ENCODE assay signal across 39 cellular contexts in genomic region chr9:23288545-23288944, GRCh38.
"Had no signal": no experiment of that assay in that cellular context is flagged by ENCODE, and none has a peak within 500 bp of the region (broad histone marks: within the 10 kb centered on the region; RNA-seq: fewer than 3 reads in every experiment).

No MANE protein-coding gene starts in this region.

- H3K4me3 ChIP-seq: ascending aorta, cardiac muscle cell had no signal

- H3K27me3 Mint-ChIP-seq: activated B cell treated with CpG ODN at 0.5 μM for 24 hours; activated CD4-positive, alpha-beta memory T cell treated with anti-CD3 and anti-CD28 coated beads for 36 hours; activated CD4-positive, alpha-beta T cell treated with anti-CD3 and anti-CD28 coated beads, Interleukin-2, amount 10 ng/mL, durations not matched to agents 24 days and 14 days; activated CD8-positive, alpha-beta T cell treated with anti-CD3 and anti-CD28 coated beads for 36 hours; activated naive CD8-positive, alpha-beta T cell treated with anti-CD3 and anti-CD28 coated beads, Interleukin-2, amount 10 ng/mL, durations not matched to agents 7 days and 5 days; activated naive CD8-positive, alpha-beta T cell treated with anti-CD3 and anti-CD28 coated beads, Interleukin-2, amount 50 U/mL, for 24 hours; activated T-helper 17 cell treated with anti-CD3 and anti-CD28 coated beads, Interleukin-2, amount 50 U/mL, for 72 hours; central memory CD8-positive, alpha-beta T cell had no signal

- H3K4me1 Mint-ChIP-seq: activated B cell treated with CpG ODN at 0.5 μM for 24 hours; activated CD4-positive, alpha-beta T cell treated with anti-CD3 and anti-CD28 coated beads, Interleukin-2, amount 10 ng/mL, durations not matched to agents 24 days and 14 days; activated naive CD8-positive, alpha-beta T cell treated with anti-CD3 and anti-CD28 coated beads, Interleukin-2, amount 10 ng/mL, durations not matched to agents 7 days and 5 days; activated naive CD8-positive, alpha-beta T cell treated with anti-CD3 and anti-CD28 coated beads, Interleukin-2, amount 50 U/mL, for 24 hours; activated T-helper 17 cell treated with anti-CD3 and anti-CD28 coated beads, Interleukin-2, amount 50 U/mL, for 72 hours; brain; central memory CD8-positive, alpha-beta T cell had no signal

- H3K9me3 Mint-ChIP-seq: activated B cell treated with CpG ODN at 0.5 μM for 24 hours, brain had no signal

- H3K4me3 Mint-ChIP-seq: activated B cell treated with CpG ODN at 0.5 μM for 24 hours; activated CD4-positive, alpha-beta memory T cell treated with anti-CD3 and anti-CD28 coated beads for 36 hours; activated CD4-positive, alpha-beta T cell treated with anti-CD3 and anti-CD28 coated beads, Interleukin-2, amount 10 ng/mL, durations not matched to agents 24 days and 14 days; activated CD8-positive, alpha-beta T cell treated with anti-CD3 and anti-CD28 coated beads for 36 hours; activated naive CD4-positive, alpha-beta T cell treated with anti-CD3 and anti-CD28 coated beads for 36 hours; activated naive CD8-positive, alpha-beta T cell treated with anti-CD3 and anti-CD28 coated beads, Interleukin-2, amount 10 ng/mL, durations not matched to agents 7 days and 5 days; activated naive CD8-positive, alpha-beta T cell treated with anti-CD3 and anti-CD28 coated beads, Interleukin-2, amount 50 U/mL, for 24 hours; activated T-cell treated with anti-CD3 and anti-CD28 coated beads, Interleukin-2, amount 50 U/mL, for 4 hours; activated T-cell treated with anti-CD3 and anti-CD28 coated beads, Interleukin-2, amount 50 U/mL, for 72 hours; activated T-helper 1 cell treated with anti-CD3 and anti-CD28 coated beads, Interleukin-12 subunit alpha, Interleukin-12 subunit beta, Interleukin-2, Interleukin-4 antibody, amounts not matched to agents 30 ng/mL and 10 ng/mL and 1 ng/mL, durations not matched to agents 14 hours and 24 hours and 36 hours; activated T-helper 17 cell treated with anti-CD3 and anti-CD28 coated beads, Interleukin-2, amount 50 U/mL, for 72 hours; brain; central memory CD8-positive, alpha-beta T cell; T-helper 1 cell treated with Interleukin-12 subunit alpha and Interleukin-12 subunit beta and Interleukin-4 antibody, amounts not matched to agents 30 μg/mL and 1 μg/mL, for 36 hours; T-helper 2 cell treated with Interferon-gamma antibody and Interleukin-4, amounts not matched to agents 5 μg/mL and 100 μg/mL, for 36 hours had no signal

- ATAC-seq: activated CD8-positive, alpha-beta T cell treated with anti-CD3 and anti-CD28 coated beads for 36 hours; activated naive CD4-positive, alpha-beta T cell treated with anti-CD3 and anti-CD28 coated beads, Interleukin-2, amount 50 U/mL, for 72 hours; activated naive CD8-positive, alpha-beta T cell treated with anti-CD3 and anti-CD28 coated beads, Interleukin-2, amount 50 U/mL, for 24 hours; activated T-cell treated with anti-CD3 and anti-CD28 coated beads, Interleukin-2, amount 50 U/mL, for 4 hours; activated T-cell treated with anti-CD3 and anti-CD28 coated beads, Interleukin-2, amount 50 U/mL, for 72 hours; activated T-helper 17 cell treated with anti-CD3 and anti-CD28 coated beads, Interleukin-2, amount 50 U/mL, for 72 hours had no signal

- H3K27me3 ChIP-seq: ascending aorta, cardiac muscle cell had no signal

- H3K36me3 Mint-ChIP-seq: activated CD4-positive, alpha-beta memory T cell treated with anti-CD3 and anti-CD28 coated beads for 36 hours; activated naive CD4-positive, alpha-beta T cell treated with anti-CD3 and anti-CD28 coated beads, Interleukin-2, amount 50 U/mL, for 72 hours; activated naive CD8-positive, alpha-beta T cell treated with anti-CD3 and anti-CD28 coated beads, Interleukin-2, amount 10 ng/mL, durations not matched to agents 7 days and 5 days; brain had no signal

- H3K36me3 ChIP-seq: ascending aorta, cardiac muscle cell had no signal

- H3K27ac ChIP-seq: ascending aorta, cardiac muscle cell, VCaP had no signal

- DNase-seq: activated B cell treated with CpG ODN at 0.5 μM for 24 hours; activated CD4-positive, alpha-beta memory T cell treated with anti-CD3 and anti-CD28 coated beads for 36 hours; activated CD4-positive, alpha-beta T cell treated with anti-CD3 and anti-CD28 coated beads for 4 hours; activated CD4-positive, alpha-beta T cell treated with anti-CD3 and anti-CD28 coated beads, Interleukin-2, amount 10 ng/mL, durations not matched to agents 24 days and 14 days; activated CD4-positive, alpha-beta T cell treated with anti-CD3 and anti-CD28 coated beads, Interleukin-2, amount 50 U/mL, for 1 hour; activated CD4-positive, alpha-beta T cell treated with anti-CD3 and anti-CD28 coated beads, Interleukin-2, amount 50 U/mL, for 4 hours; activated CD4-positive, CD25-positive, alpha-beta regulatory T cell treated with anti-CD3 and anti-CD28 coated beads, Interleukin-2, amount 50 U/mL, for 72 hours; activated CD8-positive, alpha-beta memory T cell treated with anti-CD3 and anti-CD28 coated beads, Interleukin-2, amount 50 U/mL, for 4 hours; activated CD8-positive, alpha-beta T cell treated with anti-CD3 and anti-CD28 coated beads for 36 hours; activated effector memory CD4-positive, alpha-beta T cell treated with anti-CD3 and anti-CD28 coated beads, Interleukin-2, amount 50 U/mL, for 16 hours; activated gamma-delta T cell treated with Interleukin-2 at 50 U/mL for 16 hours; activated naive CD4-positive, alpha-beta T cell; activated naive CD4-positive, alpha-beta T cell treated with anti-CD3 and anti-CD28 coated beads for 36 hours; activated naive CD4-positive, alpha-beta T cell treated with anti-CD3 and anti-CD28 coated beads, Interleukin-2, amount 50 U/mL, for 16 hours; activated naive CD8-positive, alpha-beta T cell treated with anti-CD3 and anti-CD28 coated beads, Interleukin-2, amount 10 ng/mL, durations not matched to agents 7 days and 5 days; activated naive CD8-positive, alpha-beta T cell treated with anti-CD3 and anti-CD28 coated beads, Interleukin-2, amount 50 U/mL, for 24 hours; activated T-cell treated with anti-CD3 and anti-CD28 coated beads for 4 hours; activated T-cell treated with anti-CD3 and anti-CD28 coated beads, Interleukin-2, amount 50 U/mL, for 1 hour; activated T-cell treated with anti-CD3 and anti-CD28 coated beads, Interleukin-2, amount 50 U/mL, for 4 hours; activated T-cell treated with anti-CD3 and anti-CD28 coated beads, Interleukin-2, amount 50 U/mL, for 72 hours; amygdala; anterior cingulate cortex; caudate nucleus; cerebellar nuclear complex; T-helper 1 cell; T-helper 2 cell; T-helper 9 cell had no signal

- FAIRE-seq: bronchial epithelial cell, TTC549 had no signal

- H3K9me3 ChIP-seq: ascending aorta had no signal

- H3K4me1 ChIP-seq: ascending aorta had no signal

- H3K27ac Mint-ChIP-seq: activated B cell treated with CpG ODN at 0.5 μM for 24 hours; activated CD4-positive, alpha-beta memory T cell treated with anti-CD3 and anti-CD28 coated beads for 36 hours; activated CD4-positive, alpha-beta T cell treated with anti-CD3 and anti-CD28 coated beads, Interleukin-2, amount 10 ng/mL, durations not matched to agents 24 days and 14 days; activated CD8-positive, alpha-beta T cell treated with anti-CD3 and anti-CD28 coated beads for 36 hours; activated naive CD4-positive, alpha-beta T cell treated with anti-CD3 and anti-CD28 coated beads for 36 hours; activated naive CD4-positive, alpha-beta T cell treated with anti-CD3 and anti-CD28 coated beads, Interleukin-2, amount 50 U/mL, for 72 hours; activated naive CD8-positive, alpha-beta T cell treated with anti-CD3 and anti-CD28 coated beads, Interleukin-2, amount 10 ng/mL, durations not matched to agents 7 days and 5 days; activated naive CD8-positive, alpha-beta T cell treated with anti-CD3 and anti-CD28 coated beads, Interleukin-2, amount 50 U/mL, for 24 hours; activated T-cell treated with anti-CD3 and anti-CD28 coated beads, Interleukin-2, amount 50 U/mL, for 72 hours; activated T-helper 1 cell treated with anti-CD3 and anti-CD28 coated beads, Interleukin-12 subunit alpha, Interleukin-12 subunit beta, Interleukin-2, Interleukin-4 antibody, amounts not matched to agents 30 ng/mL and 10 ng/mL and 1 ng/mL, durations not matched to agents 14 hours and 24 hours and 36 hours; activated T-helper 17 cell treated with anti-CD3 and anti-CD28 coated beads, Interleukin-2, amount 50 U/mL, for 72 hours; brain; T-helper 1 cell treated with Interleukin-12 subunit alpha and Interleukin-12 subunit beta and Interleukin-4 antibody, amounts not matched to agents 30 μg/mL and 1 μg/mL, for 36 hours; T-helper 2 cell treated with Interferon-gamma antibody and Interleukin-4, amounts not matched to agents 5 μg/mL and 100 μg/mL, for 36 hours had no signal
